1 cellular context compared by ENCODE assay signal in genomic region chr6:155263373-155264063, GRCh38.
TF ChIP-seq lines count a peak whose summit lies in the region.

A gene with protein sequence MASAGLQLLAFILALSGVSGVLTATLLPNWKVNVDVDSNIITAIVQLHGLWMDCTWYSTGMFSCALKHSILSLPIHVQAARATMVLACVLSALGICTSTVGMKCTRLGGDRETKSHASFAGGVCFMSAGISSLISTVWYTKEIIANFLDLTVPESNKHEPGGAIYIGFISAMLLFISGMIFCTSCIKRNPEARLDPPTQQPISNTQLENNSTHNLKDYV (plus strand): TSS chr6:155264013. CDS start chr6:155275720, 11,707 bp downstream.

TF ChIP-seq in SK-N-SH treated with all-trans-retinoic acid at 6 μM for 48 hours, 23 proteins besides CTCF, POLR2A, EP300 and RAD21 (continued from another document):
- TF ChIP-seq CSRNP3 (CRISPR knock-in tag; IDR thresholded peaks at IDR 0.05) (no peak), ISL1 (CRISPR knock-in tag; IDR thresholded peaks at IDR 0.05) (no peak), PPARA (CRISPR knock-in tag; IDR thresholded peaks at IDR 0.05; ENCODE audit: borderline replicate concordance) (no peak), OSR1 (CRISPR knock-in tag; IDR thresholded peaks at IDR 0.05) (no peak), ZNF70 (CRISPR knock-in tag; IDR thresholded peaks at IDR 0.05) (no peak), ZNF565 (CRISPR knock-in tag; conservative IDR thresholded peaks at IDR 0.05; ENCODE audit: low read depth) (no peak), BACH2 (CRISPR knock-in tag; IDR thresholded peaks at IDR 0.05; ENCODE audit: borderline replicate concordance) (no peak), CSDC2 (CRISPR knock-in tag; IDR thresholded peaks at IDR 0.05) (no peak), TCF4 (CRISPR knock-in tag; IDR thresholded peaks at IDR 0.05; ENCODE audit: borderline replicate concordance) (no peak; the same call in 1 of the 2 replicates), ZFP30 (CRISPR knock-in tag; IDR thresholded peaks at IDR 0.05) (no peak), TOX (CRISPR knock-in tag; IDR thresholded peaks at IDR 0.05; ENCODE audit: borderline replicate concordance) (no peak), SNAI2 (CRISPR knock-in tag; IDR thresholded peaks at IDR 0.05) (no peak), ESRRG (CRISPR knock-in tag; IDR thresholded peaks at IDR 0.05) (no peak)
- TF ChIP-seq, protein P1, sequence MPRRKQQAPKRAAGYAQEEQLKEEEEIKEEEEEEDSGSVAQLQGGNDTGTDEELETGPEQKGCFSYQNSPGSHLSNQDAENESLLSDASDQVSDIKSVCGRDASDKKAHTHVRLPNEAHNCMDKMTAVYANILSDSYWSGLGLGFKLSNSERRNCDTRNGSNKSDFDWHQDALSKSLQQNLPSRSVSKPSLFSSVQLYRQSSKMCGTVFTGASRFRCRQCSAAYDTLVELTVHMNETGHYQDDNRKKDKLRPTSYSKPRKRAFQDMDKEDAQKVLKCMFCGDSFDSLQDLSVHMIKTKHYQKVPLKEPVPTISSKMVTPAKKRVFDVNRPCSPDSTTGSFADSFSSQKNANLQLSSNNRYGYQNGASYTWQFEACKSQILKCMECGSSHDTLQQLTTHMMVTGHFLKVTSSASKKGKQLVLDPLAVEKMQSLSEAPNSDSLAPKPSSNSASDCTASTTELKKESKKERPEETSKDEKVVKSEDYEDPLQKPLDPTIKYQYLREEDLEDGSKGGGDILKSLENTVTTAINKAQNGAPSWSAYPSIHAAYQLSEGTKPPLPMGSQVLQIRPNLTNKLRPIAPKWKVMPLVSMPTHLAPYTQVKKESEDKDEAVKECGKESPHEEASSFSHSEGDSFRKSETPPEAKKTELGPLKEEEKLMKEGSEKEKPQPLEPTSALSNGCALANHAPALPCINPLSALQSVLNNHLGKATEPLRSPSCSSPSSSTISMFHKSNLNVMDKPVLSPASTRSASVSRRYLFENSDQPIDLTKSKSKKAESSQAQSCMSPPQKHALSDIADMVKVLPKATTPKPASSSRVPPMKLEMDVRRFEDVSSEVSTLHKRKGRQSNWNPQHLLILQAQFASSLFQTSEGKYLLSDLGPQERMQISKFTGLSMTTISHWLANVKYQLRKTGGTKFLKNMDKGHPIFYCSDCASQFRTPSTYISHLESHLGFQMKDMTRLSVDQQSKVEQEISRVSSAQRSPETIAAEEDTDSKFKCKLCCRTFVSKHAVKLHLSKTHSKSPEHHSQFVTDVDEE (CRISPR knock-in tag; IDR thresholded peaks at IDR 0.05): no peak
- TF ChIP-seq, protein P2, sequence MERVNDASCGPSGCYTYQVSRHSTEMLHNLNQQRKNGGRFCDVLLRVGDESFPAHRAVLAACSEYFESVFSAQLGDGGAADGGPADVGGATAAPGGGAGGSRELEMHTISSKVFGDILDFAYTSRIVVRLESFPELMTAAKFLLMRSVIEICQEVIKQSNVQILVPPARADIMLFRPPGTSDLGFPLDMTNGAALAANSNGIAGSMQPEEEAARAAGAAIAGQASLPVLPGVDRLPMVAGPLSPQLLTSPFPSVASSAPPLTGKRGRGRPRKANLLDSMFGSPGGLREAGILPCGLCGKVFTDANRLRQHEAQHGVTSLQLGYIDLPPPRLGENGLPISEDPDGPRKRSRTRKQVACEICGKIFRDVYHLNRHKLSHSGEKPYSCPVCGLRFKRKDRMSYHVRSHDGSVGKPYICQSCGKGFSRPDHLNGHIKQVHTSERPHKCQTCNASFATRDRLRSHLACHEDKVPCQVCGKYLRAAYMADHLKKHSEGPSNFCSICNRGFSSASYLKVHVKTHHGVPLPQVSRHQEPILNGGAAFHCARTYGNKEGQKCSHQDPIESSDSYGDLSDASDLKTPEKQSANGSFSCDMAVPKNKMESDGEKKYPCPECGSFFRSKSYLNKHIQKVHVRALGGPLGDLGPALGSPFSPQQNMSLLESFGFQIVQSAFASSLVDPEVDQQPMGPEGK (CRISPR knock-in tag; IDR thresholded peaks at IDR 0.05; ENCODE audit: borderline replicate concordance): no peak
